25 cellular contexts compared by ENCODE assay signal in genomic region chr18:68035709-68036522, GRCh38.
DNase-seq lines count a peak whose midpoint lies in the region; ATAC-seq, FAIRE-seq and TF ChIP-seq lines count a peak whose summit lies in the region.
"Had no signal": no experiment of that assay in that cellular context is flagged by ENCODE, and none has a peak within 500 bp of the region (broad histone marks: within the 10 kb centered on the region; RNA-seq: fewer than 3 reads in every experiment).

No MANE protein-coding gene starts in this region.

- no peaks in the 10 kb centered on the region for H3K27me3 ChIP-seq in heart left ventricle
- no peaks in the 10 kb centered on the region for H3K27me3 ChIP-seq in right cardiac atrium (ENCODE audit: control insufficient read depth, insufficient read depth)
- H3K27me3 ChIP-seq in fibroblast of lung (ENCODE audit: control insufficient read depth, insufficient read depth, low read length): no peaks in the 10 kb centered on the region
- H3K27me3 ChIP-seq: sigmoid colon, transverse colon had no signal

- peak overlapping the region; percentile 44 for H3K4me2 ChIP-seq in fibroblast of lung (ENCODE audit: extremely low read depth, insufficient read depth, low read length)

- H3K9ac ChIP-seq in fibroblast of lung (ENCODE audit: insufficient read depth, low read length): no peak overlapping the region

- 56 to 67% (median 61%) methylated on average over 8 of the region's 8 CpGs for WGBS in heart left ventricle, 4 donors
- 56% methylated on average over 8 of the region's 8 CpGs for WGBS in right cardiac atrium

- H3K4me3 ChIP-seq in heart left ventricle (no peak overlapping the region), right cardiac atrium (ENCODE audit: low read length) (no peak overlapping the region), fibroblast of lung (replicated peaks in 1 of 4; ENCODE audit: control extremely low read depth in 1 of 4, insufficient read depth in 1 of 4, low read depth in 3 of 4, low read length in 4 of 4) (no peak overlapping the region)
- H3K4me3 ChIP-seq: prostate gland, sigmoid colon, transverse colon had no signal

- H3K36me3 ChIP-seq in heart left ventricle (no peaks in the 10 kb centered on the region), fibroblast of lung (ENCODE audit: control insufficient read depth, insufficient read depth, low read length) (no peaks in the 10 kb centered on the region)
- H3K36me3 ChIP-seq: prostate gland, sigmoid colon, transverse colon had no signal

- no peaks in the 10 kb centered on the region for H4K20me1 ChIP-seq in fibroblast of lung (ENCODE audit: control insufficient read depth, extremely low read depth, insufficient read depth, low read length)

- TF ChIP-seq CTCF in heart left ventricle (IDR thresholded peaks at IDR 0.05) (no peak), fibroblast of lung (conservative IDR thresholded peaks at IDR 0.05 in 1 of 2, IDR thresholded peaks at IDR 0.05 in 1 of 2; ENCODE audit: low read depth in 1 of 2, low read length in 2 of 2) (no peak)

- H3K4me1 ChIP-seq in heart left ventricle (peaks cover 0 to 2% (median 0%) of the 10 kb centered on the region in 12 donors), right cardiac atrium (ENCODE audit: control insufficient read depth, insufficient read depth, low read length) (no peaks in the 10 kb centered on the region), fibroblast of lung (ENCODE audit: control insufficient read depth, extremely low read depth, insufficient read depth, low read length) (peaks cover 2% of the 10 kb centered on the region)
- H3K4me1 ChIP-seq: prostate gland had no signal

- H3K79me2 ChIP-seq in fibroblast of lung (ENCODE audit: control insufficient read depth, insufficient read depth, low read length): no peaks in the 10 kb centered on the region

- ATAC-seq in heart left ventricle (peak in 2 of 4 donors; percentile 50 to 73), right cardiac atrium (no peak), GM19035 (IDR thresholded peaks at IDR 0.05; ENCODE audit: unreplicated experiment) (no peak)
- ATAC-seq: stimulated activated effector memory CD8-positive, alpha-beta T cell treated with anti-CD3 and anti-CD28 coated beads, Interleukin-12 subunit alpha, Interleukin-12 subunit beta, amount 100 ng/mL, for 72 hours had no signal

- peak overlapping the region in 1 of 12 donors; percentile 2 for H3K27ac ChIP-seq in heart left ventricle
- no peak overlapping the region for H3K27ac ChIP-seq in right cardiac atrium (ENCODE audit: low read length)
- H3K27ac ChIP-seq in fibroblast of lung (ENCODE audit: insufficient read depth, low read length): no peak overlapping the region
- H3K27ac ChIP-seq: prostate gland, sigmoid colon had no signal

- intact Hi-C loops in heart left ventricle (cut with DNase I): no loop called here
- intact Hi-C loops in right cardiac atrium (cut with DNase I): no loop called here

- peak in 3 of 5 donors; percentile 4 to 22 (median 18) for DNase-seq in heart left ventricle
- no peak for DNase-seq in right cardiac atrium
- DNase-seq in fibroblast of lung (ENCODE audit: low read depth in 2 of 2): peak; percentile 15 to 68
- DNase-seq in left kidney (ENCODE audit: low read depth, low spot score): peak; percentile 46
- DNase-seq in HTR-8/SVneo (ENCODE audit: insufficient read length, low spot score): no peak
- no peak for DNase-seq in SHP77 treated with DMSO at 0.1 percent for 48 hours (lab: John Stamatoyannopoulos, UW)
- DNase-seq in stimulated activated CD4-positive, alpha-beta T cell treated with anti-CD3 and anti-CD28 coated beads, Interleukin-12 subunit alpha, Interleukin-12 subunit beta, amount 100 ng/mL, for 4 hours: no peak
- DNase-seq: activated CD4-positive, alpha-beta T cell treated with anti-CD3 and anti-CD28 coated beads, Interleukin-2, amount 50 U/mL, for 48 hours; activated CD4-positive, CD25-positive, alpha-beta regulatory T cell treated with anti-CD3 and anti-CD28 coated beads, Interleukin-2, amount 50 U/mL, for 72 hours; activated T-cell treated with anti-CD3 and anti-CD28 coated beads, Interleukin-2, amount 50 U/mL, for 48 hours; naive B cell; NCI-H1417 treated with DMSO at 0.1 percent for 48 hours; NCI-H2029 treated with DMSO at 0.1 percent for 48 hours; NCI-H524; NK-92 treated with Interleukin-12 subunit alpha and Interleukin-12 subunit beta, amount 100 ng/mL, for 24 hours; nucleus accumbens; SIG-M5; sigmoid colon; transverse colon had no signal

- H3K9me3 ChIP-seq in heart left ventricle (no peaks in the 10 kb centered on the region), right cardiac atrium (ENCODE audit: control insufficient read depth, low read length) (no peaks in the 10 kb centered on the region), fibroblast of lung (ENCODE audit: control insufficient read depth, insufficient read depth, low read depth, low read length) (no peaks in the 10 kb centered on the region)
- H3K9me3 ChIP-seq: prostate gland, sigmoid colon, transverse colon had no signal

- H2AFZ ChIP-seq in fibroblast of lung (ENCODE audit: low read length): peak overlapping the region; percentile 70

- TF ChIP-seq POLR2A in heart left ventricle (IDR thresholded peaks at IDR 0.05): no peak

- no peak for FAIRE-seq in HTR-8/SVneo (lab: Jason Lieb, UNC)
- FAIRE-seq: GM18507, H54, islet of Langerhans had no signal

Comparison
In these comparisons a context has a peak if more than half of its experiments do, and no peak if none do; other contexts are left out.
1. DNase-seq: peak in heart left ventricle (3 of 5), fibroblast of lung (2 of 2) and left kidney (single experiment); none in right cardiac atrium (0 of 3), HTR-8/SVneo (single experiment), SHP77 treated with DMSO at 0.1 percent for 48 hours (single experiment) and stimulated activated CD4-positive, alpha-beta T cell treated with anti-CD3 and anti-CD28 coated beads, Interleukin-12 subunit alpha, Interleukin-12 subunit beta, amount 100 ng/mL, for 4 hours (single experiment).